In genomic region chr3:108505811-108506210, GRCh38 we compare ENCODE assay signal across 29 cellular contexts. TPM values are rescaled to one million over a fixed set of nuclear protein-coding genes. Genes with fewer than 3 reads are reported as not detected.
A peak's percentile ranks its signal among the peaks of the same experiment; 100 is the strongest.
DNase-seq lines count a peak whose midpoint lies in the region; ATAC-seq and TF ChIP-seq lines count a peak whose summit lies in the region.
"Had no signal": no experiment of that assay in that cellular context is flagged by ENCODE, and none has a peak within 500 bp of the region (broad histone marks: within the 10 kb centered on the region; RNA-seq: fewer than 3 reads in every experiment).

No MANE protein-coding gene starts in this region.

- H3K27me3 ChIP-seq in left ventricle myocardium inferior (ENCODE audit: low read depth) (no peaks in the 10 kb centered on the region), neural progenitor cell (no peaks in the 10 kb centered on the region)
- H3K27me3 ChIP-seq: BLaER1 treated with 17β-estradiol and CSF1 and Interleukin-3, amounts not matched to agents 10 nM and 100 nM; breast epithelium had no signal

- no peak overlapping the region for H3K4me3 ChIP-seq in left ventricle myocardium inferior
- H3K4me3 ChIP-seq in neural progenitor cell: no peak overlapping the region
- H3K4me3 ChIP-seq: BLaER1 treated with 17β-estradiol and CSF1 and Interleukin-3, amounts not matched to agents 10 nM and 100 nM; breast epithelium; coronary artery; lung; SK-N-MC had no signal

- H3K36me3 ChIP-seq in left ventricle myocardium inferior (no peaks in the 10 kb centered on the region), neural progenitor cell (no peaks in the 10 kb centered on the region)
- H3K36me3 ChIP-seq: BLaER1 treated with 17β-estradiol and CSF1 and Interleukin-3, amounts not matched to agents 10 nM and 100 nM; breast epithelium had no signal

- H3K27ac Mint-ChIP-seq in WTC11: no peak overlapping the region
- H3K27ac Mint-ChIP-seq in neural progenitor cell: no peak overlapping the region
- H3K27ac Mint-ChIP-seq in activated naive CD4-positive, alpha-beta T cell treated with anti-CD3 and anti-CD28 coated beads, Interleukin-2, amount 50 U/mL, for 72 hours: no peak overlapping the region
- no peak overlapping the region for H3K27ac Mint-ChIP-seq in T-helper 17 cell
- H3K27ac Mint-ChIP-seq: activated T-cell treated with anti-CD3 and anti-CD28 coated beads, Interleukin-2, amount 50 U/mL, for 24 hours had no signal

- H3K9me3 Mint-ChIP-seq in WTC11 (peaks cover 9% of the 10 kb centered on the region; the same call in 1 of the 2 replicates), neural progenitor cell (no peaks in the 10 kb centered on the region)
- no peaks in the 10 kb centered on the region for H3K9me3 Mint-ChIP-seq in activated naive CD4-positive, alpha-beta T cell treated with anti-CD3 and anti-CD28 coated beads, Interleukin-2, amount 50 U/mL, for 72 hours
- H3K9me3 Mint-ChIP-seq: activated T-cell treated with anti-CD3 and anti-CD28 coated beads, Interleukin-2, amount 50 U/mL, for 24 hours; neural crest cell had no signal

- H3K4me3 Mint-ChIP-seq in WTC11 (no peak overlapping the region), neural progenitor cell (no peak overlapping the region), T-helper 17 cell (no peak overlapping the region)
- H3K4me3 Mint-ChIP-seq: activated T-cell treated with anti-CD3 and anti-CD28 coated beads, Interleukin-2, amount 50 U/mL, for 24 hours; neural crest cell had no signal

- CTCF ChIA-PET in WTC11 (lab: Charles Lee): interaction anchor here (0.6 to 1.7 kb wide), 6 partner anchors 8 to 54 kb away, joined by 3 to 17 read pairs (median 4); no protein-coding TSS in a partner anchor

- H3K4me1 ChIP-seq in left ventricle myocardium inferior: peaks cover 8% of the 10 kb centered on the region
- peaks cover 11% of the 10 kb centered on the region for H3K4me1 ChIP-seq in neural progenitor cell
- H3K4me1 ChIP-seq: BLaER1 treated with 17β-estradiol and CSF1 and Interleukin-3, amounts not matched to agents 10 nM and 100 nM; breast epithelium had no signal

- no peaks in the 10 kb centered on the region for H3K36me3 Mint-ChIP-seq in WTC11
- H3K36me3 Mint-ChIP-seq in neural progenitor cell: no peaks in the 10 kb centered on the region
- H3K36me3 Mint-ChIP-seq in activated naive CD4-positive, alpha-beta T cell treated with anti-CD3 and anti-CD28 coated beads, Interleukin-2, amount 50 U/mL, for 72 hours: no peaks in the 10 kb centered on the region
- H3K36me3 Mint-ChIP-seq in T-helper 17 cell (ENCODE audit: low read depth): no peaks in the 10 kb centered on the region

- TF ChIP-seq CTCF in left ventricle myocardium inferior (IDR thresholded peaks at IDR 0.05; ENCODE audit: borderline replicate concordance) (peak; percentile 32), WTC11 (IDR thresholded peaks at IDR 0.05) (no peak), neural progenitor cell (IDR thresholded peaks at IDR 0.05) (peak; percentile 46)

- intact Hi-C loops in left ventricle myocardium inferior (cut with micrococcal nuclease): no loop called here
- intact Hi-C loops in cardiac septum (cut with DNase I): no loop called here

- H3K4me2 ChIP-seq in neural progenitor cell: no peak overlapping the region
- H3K4me2 ChIP-seq: BLaER1 treated with 17β-estradiol and CSF1 and Interleukin-3, amounts not matched to agents 10 nM and 100 nM had no signal

- no peaks in the 10 kb centered on the region for H4K20me1 ChIP-seq in neural progenitor cell (ENCODE audit: low read depth)
- H4K20me1 ChIP-seq: BLaER1 treated with 17β-estradiol and CSF1 and Interleukin-3, amounts not matched to agents 10 nM and 100 nM had no signal

- POLR2A ChIA-PET in WTC11 (lab: Charles Lee): no interaction called here

- peaks cover 4% of the 10 kb centered on the region for H3F3A ChIP-seq in neural progenitor cell (ENCODE audit: low read depth)

- H3K27ac ChIP-seq in left ventricle myocardium inferior (replicated peaks) (no peak overlapping the region), neural progenitor cell (no peak overlapping the region)
- H3K27ac ChIP-seq: BLaER1 treated with 17β-estradiol and CSF1 and Interleukin-3, amounts not matched to agents 10 nM and 100 nM; breast epithelium; coronary artery; SK-N-MC had no signal

- no peaks in the 10 kb centered on the region for H3K9me3 ChIP-seq in left ventricle myocardium inferior (replicated peaks)
- no peaks in the 10 kb centered on the region for H3K9me3 ChIP-seq in neural progenitor cell (ENCODE audit: low read depth)
- H3K9me3 ChIP-seq in T-helper 17 cell (ENCODE audit: control insufficient read depth, low read length, poor library complexity, severe bottlenecking): no peaks in the 10 kb centered on the region
- H3K9me3 ChIP-seq: breast epithelium had no signal

- no peaks in the 10 kb centered on the region for H3K27me3 Mint-ChIP-seq in WTC11 (ENCODE audit: low read depth)
- H3K27me3 Mint-ChIP-seq in neural progenitor cell (ENCODE audit: insufficient read depth, low read depth): no peaks in the 10 kb centered on the region
- H3K27me3 Mint-ChIP-seq in T-helper 17 cell: peaks cover 15% of the 10 kb centered on the region
- H3K27me3 Mint-ChIP-seq: activated T-cell treated with anti-CD3 and anti-CD28 coated beads, Interleukin-2, amount 50 U/mL, for 24 hours had no signal

- DNase-seq in left ventricle myocardium inferior (no peak), cardiac septum (ENCODE audit: low spot score) (no peak), OCI-M1 (lab: John Stamatoyannopoulos, UW) (peak; percentile 56), WTC11 (ENCODE audit: low spot score) (no peak), neural progenitor cell (ENCODE audit: low spot score) (peak; percentile 29), T-helper 17 cell (no peak)
- no peak for DNase-seq in activated naive CD4-positive, alpha-beta T cell treated with anti-CD3 and anti-CD28 coated beads, Interleukin-2, amount 50 U/mL, for 72 hours (ENCODE audit: low spot score in 2 of 2)
- no peak for DNase-seq in effector CD4-positive, alpha-beta T cell
- DNase-seq: ACHN; activated naive CD4-positive, alpha-beta T cell treated with Interleukin-2 at 50 U/mL for 16 hours; activated T-cell treated with anti-CD3 and anti-CD28 coated beads, Interleukin-2, amount 50 U/mL, for 24 hours; amygdala; COR-L47; DND-41; KG1; NCI-H1436 treated with DMSO at 0.1 percent for 48 hours; NCI-H510A treated with DMSO at 0.1 percent for 48 hours; NK-92 treated with Interleukin-12 subunit alpha and Interleukin-12 subunit beta, amount 100 ng/mL, for 24 hours; posterior cingulate gyrus; stimulated activated CD4-positive, alpha-beta T cell treated with anti-CD3 and anti-CD28 coated beads, Interleukin-4, amount 100 ng/mL, for 4 hours; stimulated activated naive CD4-positive, alpha-beta T cell had no signal

- no peaks in the 10 kb centered on the region for H3K79me2 ChIP-seq in neural progenitor cell (ENCODE audit: low read depth)

- H2AFZ ChIP-seq in neural progenitor cell (replicated peaks): no peak overlapping the region

- H3K4me1 Mint-ChIP-seq in WTC11 (peaks cover 7% of the 10 kb centered on the region), neural progenitor cell (peaks cover 13% of the 10 kb centered on the region), T-helper 17 cell (peaks cover 3% of the 10 kb centered on the region)
- H3K4me1 Mint-ChIP-seq: neural crest cell had no signal

- ATAC-seq in WTC11 (peak; percentile 60), T-helper 17 cell (no peak)
- no peak for ATAC-seq in activated naive CD4-positive, alpha-beta T cell treated with anti-CD3 and anti-CD28 coated beads, Interleukin-2, amount 50 U/mL, for 72 hours
- ATAC-seq: sciatic nerve had no signal

- no peak overlapping the region for H3K9ac ChIP-seq in neural progenitor cell
- H3K9ac ChIP-seq: BLaER1 treated with 17β-estradiol and CSF1 and Interleukin-3, amounts not matched to agents 10 nM and 100 nM had no signal

TF ChIP-seq in WTC11, 78 proteins besides CTCF, POLR2A, EP300 and RAD21 (continues in another document):
- no peak for TF ChIP-seq MXD4 (CRISPR knock-in tag; IDR thresholded peaks at IDR 0.05; ENCODE audit: borderline replicate concordance)
- no peak for TF ChIP-seq NFYB (CRISPR knock-in tag; conservative IDR thresholded peaks at IDR 0.05; ENCODE audit: low read depth)
- TF ChIP-seq GABPB1 (CRISPR knock-in tag; IDR thresholded peaks at IDR 0.05): no peak
- no peak for TF ChIP-seq HMGA2 (CRISPR knock-in tag; IDR thresholded peaks at IDR 0.05)
- TF ChIP-seq, protein P1, sequence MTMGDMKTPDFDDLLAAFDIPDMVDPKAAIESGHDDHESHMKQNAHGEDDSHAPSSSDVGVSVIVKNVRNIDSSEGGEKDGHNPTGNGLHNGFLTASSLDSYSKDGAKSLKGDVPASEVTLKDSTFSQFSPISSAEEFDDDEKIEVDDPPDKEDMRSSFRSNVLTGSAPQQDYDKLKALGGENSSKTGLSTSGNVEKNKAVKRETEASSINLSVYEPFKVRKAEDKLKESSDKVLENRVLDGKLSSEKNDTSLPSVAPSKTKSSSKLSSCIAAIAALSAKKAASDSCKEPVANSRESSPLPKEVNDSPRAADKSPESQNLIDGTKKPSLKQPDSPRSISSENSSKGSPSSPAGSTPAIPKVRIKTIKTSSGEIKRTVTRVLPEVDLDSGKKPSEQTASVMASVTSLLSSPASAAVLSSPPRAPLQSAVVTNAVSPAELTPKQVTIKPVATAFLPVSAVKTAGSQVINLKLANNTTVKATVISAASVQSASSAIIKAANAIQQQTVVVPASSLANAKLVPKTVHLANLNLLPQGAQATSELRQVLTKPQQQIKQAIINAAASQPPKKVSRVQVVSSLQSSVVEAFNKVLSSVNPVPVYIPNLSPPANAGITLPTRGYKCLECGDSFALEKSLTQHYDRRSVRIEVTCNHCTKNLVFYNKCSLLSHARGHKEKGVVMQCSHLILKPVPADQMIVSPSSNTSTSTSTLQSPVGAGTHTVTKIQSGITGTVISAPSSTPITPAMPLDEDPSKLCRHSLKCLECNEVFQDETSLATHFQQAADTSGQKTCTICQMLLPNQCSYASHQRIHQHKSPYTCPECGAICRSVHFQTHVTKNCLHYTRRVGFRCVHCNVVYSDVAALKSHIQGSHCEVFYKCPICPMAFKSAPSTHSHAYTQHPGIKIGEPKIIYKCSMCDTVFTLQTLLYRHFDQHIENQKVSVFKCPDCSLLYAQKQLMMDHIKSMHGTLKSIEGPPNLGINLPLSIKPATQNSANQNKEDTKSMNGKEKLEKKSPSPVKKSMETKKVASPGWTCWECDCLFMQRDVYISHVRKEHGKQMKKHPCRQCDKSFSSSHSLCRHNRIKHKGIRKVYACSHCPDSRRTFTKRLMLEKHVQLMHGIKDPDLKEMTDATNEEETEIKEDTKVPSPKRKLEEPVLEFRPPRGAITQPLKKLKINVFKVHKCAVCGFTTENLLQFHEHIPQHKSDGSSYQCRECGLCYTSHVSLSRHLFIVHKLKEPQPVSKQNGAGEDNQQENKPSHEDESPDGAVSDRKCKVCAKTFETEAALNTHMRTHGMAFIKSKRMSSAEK (CRISPR knock-in tag; IDR thresholded peaks at IDR 0.05; ENCODE audit: borderline replicate concordance): no peak

RNA-seq across cellular contexts. Expression of gene MYH15, which starts 4.6 kb away (rescaled TPM):
- total RNA-seq in left ventricle myocardium inferior (0.22 TPM), cardiac septum (0.54 TPM), WTC11 (2021) (0.09 to 0.16 TPM (median 0.14 TPM) in 3 replicates), neural progenitor cell (ENCODE audit: low replicate concordance) (0.12 TPM in 1 of 2 replicates, not detected in the other), T-helper 17 cell (not detected)
- total RNA-seq in activated naive CD4-positive, alpha-beta T cell treated with anti-CD3 and anti-CD28 coated beads, Interleukin-2, amount 50 U/mL, for 72 hours: under 1 TPM; 0.18 to 0.53 TPM
- total RNA-seq: breast epithelium, kidney epithelial cell had no signal

Comparison
In these comparisons a context has a peak if more than half of its experiments do, and no peak if none do; other contexts are left out.
1. DNase-seq: peak in OCI-M1 (single experiment) and neural progenitor cell (single experiment); none in left ventricle myocardium inferior (single experiment), cardiac septum (single experiment), WTC11 (single experiment), activated naive CD4-positive, alpha-beta T cell treated with anti-CD3 and anti-CD28 coated beads, Interleukin-2, amount 50 U/mL, for 72 hours (0 of 2), T-helper 17 cell (0 of 3) and effector CD4-positive, alpha-beta T cell (single experiment).